3 cellular contexts compared by ENCODE assay signal in genomic region chr1:6662468-6662867, GRCh38.
TF ChIP-seq lines count a peak whose summit lies in the region.

No MANE protein-coding gene starts in this region.

TF ChIP-seq in WTC11, 78 proteins besides CTCF, POLR2A, EP300 and RAD21:
- peak; percentile 66 for TF ChIP-seq NFYB (CRISPR knock-in tag; conservative IDR thresholded peaks at IDR 0.05; ENCODE audit: low read depth)

TF ChIP-seq in K562, 482 proteins besides CTCF, POLR2A, EP300 and RAD21:
- TF ChIP-seq ZNF316 (IDR thresholded peaks at IDR 0.05) (peak; percentile 27; the same call in 1 of the 2 replicates), NFYB (IDR thresholded peaks at IDR 0.05; ENCODE audit: extremely low read depth, insufficient read length) (peak; percentile 86), FOS (IDR thresholded peaks at IDR 0.05; ENCODE audit: extremely low read depth, insufficient read length) (peak; percentile 46), RBM25 (IDR thresholded peaks at IDR 0.05; ENCODE audit: low read depth, low read length, severe bottlenecking) (peak; percentile 5), ASH1L (IDR thresholded peaks at IDR 0.05; ENCODE audit: borderline replicate concordance, low read depth, partially characterized antibody) (peak; percentile 67)
TF ChIP-seq in K562: peak in this region for 5; not testable (repeated sequence) for 477.

TF ChIP-seq in HepG2, 621 proteins besides CTCF, POLR2A, EP300 and RAD21:
- TF ChIP-seq NFYC (CRISPR knock-in tag; IDR thresholded peaks at IDR 0.05) (peak; percentile 29; the same call in 1 of the 2 replicates), NFYB (CRISPR knock-in tag; IDR thresholded peaks at IDR 0.05) (peak; percentile 58)
